17 cellular contexts compared by ENCODE assay signal in the genomic region with DNA sequence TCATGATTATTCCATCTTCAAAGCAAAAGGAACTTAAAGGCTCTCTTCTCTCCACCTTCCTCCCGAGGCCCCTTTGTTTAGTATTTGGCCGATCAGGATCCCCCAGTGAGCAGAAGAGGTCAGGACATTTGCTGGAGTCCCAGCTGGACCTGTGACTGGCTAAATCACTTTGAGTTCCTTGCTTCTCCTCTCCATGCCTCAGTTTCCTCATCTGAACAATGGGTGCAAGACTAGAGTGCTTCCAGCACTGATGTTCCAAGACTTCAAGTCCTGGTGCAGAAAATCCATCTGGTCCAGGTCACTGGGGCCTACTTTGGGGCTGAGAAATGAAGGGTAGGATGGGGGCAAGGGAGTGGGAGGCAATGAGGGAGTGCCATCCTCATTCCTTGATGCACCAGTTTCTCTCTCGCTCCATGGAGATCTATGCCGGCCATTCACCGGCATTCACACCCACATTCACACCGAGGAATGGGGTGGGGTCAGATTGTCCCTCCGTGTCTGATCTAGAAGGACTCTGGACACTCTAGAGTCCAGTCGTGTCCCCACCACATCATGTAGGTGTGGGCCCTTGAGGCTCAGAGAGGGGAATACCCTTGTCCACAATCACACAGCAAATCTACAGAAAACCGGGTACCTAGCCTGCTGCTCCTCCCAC. TPM values are rescaled to one million over a fixed set of nuclear protein-coding genes. Genes with fewer than 3 reads are reported as not detected.
DNase-seq lines count a peak whose midpoint lies in the region; TF ChIP-seq lines count a peak whose summit lies in the region.
"Had no signal": no experiment of that assay in that cellular context is flagged by ENCODE, and none has a peak within 500 bp of the region (broad histone marks: within the 10 kb centered on the region; RNA-seq: fewer than 3 reads in every experiment).

No MANE protein-coding gene starts in this region.

- peaks cover 60% of the 10 kb centered on the region for H3K4me1 Mint-ChIP-seq in type B pancreatic cell (ENCODE audit: unreplicated experiment)

- intact Hi-C loops in breast epithelium (cut with DNase I; ENCODE audit: low total_unique reads) = no loop called here
- intact Hi-C loops in mammary epithelial cell (cut with micrococcal nuclease) = no loop called here

- no peaks in the 10 kb centered on the region for H3K9me3 ChIP-seq in breast epithelium
- no peaks in the 10 kb centered on the region for H3K9me3 ChIP-seq in mammary epithelial cell (replicated peaks; ENCODE audit: insufficient read depth, low read length)
- no peaks in the 10 kb centered on the region for H3K9me3 ChIP-seq in fibroblast of lung (ENCODE audit: control insufficient read depth, insufficient read depth, low read depth, low read length)
- no peaks in the 10 kb centered on the region for H3K9me3 ChIP-seq in osteoblast (ENCODE audit: low read depth, low read length)

- no peak overlapping the region for H2AFZ ChIP-seq in mammary epithelial cell (ENCODE audit: low read depth, low read length)
- H2AFZ ChIP-seq in fibroblast of lung (ENCODE audit: low read length) = no peak overlapping the region
- H2AFZ ChIP-seq in osteoblast (ENCODE audit: low read length) = no peak overlapping the region

- CTCF ChIA-PET in mammary epithelial cell (lab: Charles Lee; ENCODE audit: low non-redundant PET) = no interaction called here

- peak overlapping the region; percentile 41 for H3K27ac Mint-ChIP-seq in type B pancreatic cell

- no peak for TF ChIP-seq POLR2A in breast epithelium (IDR thresholded peaks at IDR 0.05)

- H3K9me3 Mint-ChIP-seq in type B pancreatic cell = no peaks in the 10 kb centered on the region

- H3K27me3 Mint-ChIP-seq in type B pancreatic cell = no peaks in the 10 kb centered on the region

- H3K4me2 ChIP-seq in mammary epithelial cell (ENCODE audit: insufficient read depth, low read depth, low read length) (no peak overlapping the region), fibroblast of lung (ENCODE audit: extremely low read depth, insufficient read depth, low read length) (peak overlapping the region; percentile 83), osteoblast (ENCODE audit: insufficient read depth, low read length) (peak overlapping the region; percentile 38)

- H3K79me2 ChIP-seq in mammary epithelial cell (ENCODE audit: insufficient read depth, low read length) (no peaks in the 10 kb centered on the region), fibroblast of lung (ENCODE audit: control insufficient read depth, insufficient read depth, low read length) (peaks cover 64% of the 10 kb centered on the region), osteoblast (ENCODE audit: insufficient read depth, low read length) (peaks cover 91% of the 10 kb centered on the region)

- H3K27me3 ChIP-seq in breast epithelium (no peaks in the 10 kb centered on the region), mammary epithelial cell (ENCODE audit: insufficient read depth, low read length) (no peaks in the 10 kb centered on the region), fibroblast of lung (ENCODE audit: control insufficient read depth, insufficient read depth, low read length) (no peaks in the 10 kb centered on the region), osteoblast (ENCODE audit: insufficient read depth, low read length) (no peaks in the 10 kb centered on the region)

- DNase-seq in breast epithelium (ENCODE audit: low spot score in 2 of 2) = no peak
- no peak for DNase-seq in mammary epithelial cell
- no peak for DNase-seq in fibroblast of lung (ENCODE audit: low read depth in 2 of 2)
- DNase-seq in osteoblast (ENCODE audit: insufficient read length, low spot score, missing footprints) = no peak
- DNase-seq in type B pancreatic cell (ENCODE audit: extremely low spot score, unreplicated experiment) = no peak
- no peak for DNase-seq in middle frontal gyrus (ENCODE audit: extremely low spot score, low spot score)
- DNase-seq in NCI-H1436 (lab: John Stamatoyannopoulos, UW) = no peak
- no peak for DNase-seq in HuH-7 (ENCODE audit: low spot score)
- DNase-seq: 8988T, activated gamma-delta T cell, head of caudate nucleus, NCI-H1694 treated with DMSO at 0.1 percent for 48 hours, occipital lobe had no signal

- WGBS in mammary epithelial cell (ENCODE audit: low coverage, missing lambda C conversion rate) = 14% methylated on average over 6 of the region's 9 CpGs

- H4K20me1 ChIP-seq in mammary epithelial cell (ENCODE audit: insufficient read depth, low read length) = no peaks in the 10 kb centered on the region
- no peaks in the 10 kb centered on the region for H4K20me1 ChIP-seq in fibroblast of lung (ENCODE audit: control insufficient read depth, extremely low read depth, insufficient read depth, low read length)
- H4K20me1 ChIP-seq in osteoblast (ENCODE audit: insufficient read depth, low read length) = peaks cover 85% of the 10 kb centered on the region

- H3K4me3 ChIP-seq in breast epithelium (peak overlapping the region in 1 of 3 donors; percentile 76), mammary epithelial cell (replicated peaks in 1 of 3; ENCODE audit: insufficient read depth in 1 of 3, low read depth in 2 of 3, low read length in 3 of 3) (no peak overlapping the region), fibroblast of lung (replicated peaks in 1 of 4; ENCODE audit: control extremely low read depth in 1 of 4, insufficient read depth in 1 of 4, low read depth in 3 of 4, low read length in 4 of 4) (peak overlapping the region in 1 of 4 experiments; percentile 3), osteoblast (ENCODE audit: insufficient read depth, low read length) (no peak overlapping the region)

- H3K36me3 Mint-ChIP-seq in type B pancreatic cell = no peaks in the 10 kb centered on the region

- dilution Hi-C loops in mammary epithelial cell (cut with HindIII; ENCODE audit: low sequenced_read_pairs) = no loop called here

- H3K27ac ChIP-seq in breast epithelium (peak overlapping the region; percentile 69 to 92), mammary epithelial cell (ENCODE audit: insufficient read depth, low read depth, low read length) (no peak overlapping the region), fibroblast of lung (ENCODE audit: insufficient read depth, low read length) (peak overlapping the region; percentile 92), osteoblast (ENCODE audit: low read depth, low read length) (peak overlapping the region; percentile 92)
- H3K27ac ChIP-seq: VCaP had no signal

- H3K9ac ChIP-seq in mammary epithelial cell (ENCODE audit: insufficient read depth, low read length) = no peak overlapping the region
- H3K9ac ChIP-seq in fibroblast of lung (ENCODE audit: insufficient read depth, low read length) = peak overlapping the region; percentile 30

- in situ Hi-C loops in mammary epithelial cell (cut with MboI; ENCODE audit: low sequenced_read_pairs in 2 of 2) = no loop called here

- peak overlapping the region; percentile 64 for H3K4me3 Mint-ChIP-seq in type B pancreatic cell

- TF ChIP-seq CTCF in breast epithelium (IDR thresholded peaks at IDR 0.05) (no peak), mammary epithelial cell (conservative IDR thresholded peaks at IDR 0.05 in 1 of 2, IDR thresholded peaks at IDR 0.05 in 1 of 2; ENCODE audit: extremely low read depth in 1 of 2, insufficient read depth in 1 of 2, low read depth in 1 of 2, low read length in 2 of 2) (no peak), fibroblast of lung (conservative IDR thresholded peaks at IDR 0.05 in 1 of 2, IDR thresholded peaks at IDR 0.05 in 1 of 2; ENCODE audit: low read depth in 1 of 2, low read length in 2 of 2) (no peak), osteoblast (IDR thresholded peaks at IDR 0.05; ENCODE audit: extremely low read depth, low read depth, low read length) (no peak), type B pancreatic cell (conservative IDR thresholded peaks at IDR 0.05) (no peak)

- H3K4me1 ChIP-seq in breast epithelium (peaks cover 0 to 24% of the 10 kb centered on the region in 2 donors), mammary epithelial cell (ENCODE audit: insufficient read depth, low read length) (no peaks in the 10 kb centered on the region), fibroblast of lung (ENCODE audit: control insufficient read depth, extremely low read depth, insufficient read depth, low read length) (peaks cover 77% of the 10 kb centered on the region), osteoblast (ENCODE audit: insufficient read depth, low read length) (peaks cover 92% of the 10 kb centered on the region)

- H3K36me3 ChIP-seq in breast epithelium (no peaks in the 10 kb centered on the region), mammary epithelial cell (ENCODE audit: insufficient read depth, low read length) (no peaks in the 10 kb centered on the region), fibroblast of lung (ENCODE audit: control insufficient read depth, insufficient read depth, low read length) (peaks cover 10% of the 10 kb centered on the region), osteoblast (ENCODE audit: insufficient read depth, low read length) (peaks cover 97% of the 10 kb centered on the region)

- no TSS peak for BruUV-seq in mammary epithelial cell (replicated peaks; lab: Mats Ljungman, UMichigan)

RNA-seq across cellular contexts. Expression of a gene that starts 38.7 kb away (rescaled TPM):
- total RNA-seq in breast epithelium (1 to 10 TPM in 2 of 3 donors, under 1 TPM in 1; 0.64 to 5.6 (median 5.4) TPM), mammary epithelial cell (under 1 TPM in 1 of 2 donors, not detected in 1; 0.50 TPM), fibroblast of lung (not detected in 2 replicates), osteoblast (0.29 TPM in 1 of 2 replicates, not detected in the other), type B pancreatic cell (ENCODE audit: low replicate concordance) (0.46 TPM in 1 of 2 replicates, not detected in the other)
- polyA plus RNA-seq in mammary epithelial cell (not detected), fibroblast of lung (0.34 TPM in 1 of 2 replicates, not detected in the other)
- polyA minus RNA-seq in mammary epithelial cell (not detected), fibroblast of lung (ENCODE audit: low replicate concordance) (not detected in 2 replicates)
- not detected in 2 replicates for polyA plus RNA-seq in fibroblast of lung (2012)
- total RNA-seq: NCI-H460, occipital lobe, OCI-LY7, ureter had no signal

RNA-seq across cellular contexts. Expression of a gene that starts 60.0 kb away (rescaled TPM):
- total RNA-seq in breast epithelium (1 to 10 TPM; 3.2 to 6.6 (median 5.2) TPM), mammary epithelial cell (10 to 100 TPM in 1 of 2 donors, 1 to 10 TPM in 1; 6.8 to 10.2 TPM), fibroblast of lung (4.9 and 7.6 TPM in 2 replicates), osteoblast (4.3 and 4.7 TPM in 2 replicates), type B pancreatic cell (ENCODE audit: low replicate concordance) (8.2 and 18.5 TPM in 2 replicates)
- polyA plus RNA-seq in mammary epithelial cell (17.2 TPM), fibroblast of lung (9.1 and 11.3 TPM in 2 replicates)
- polyA minus RNA-seq in mammary epithelial cell (7.8 TPM), fibroblast of lung (ENCODE audit: low replicate concordance) (12.6 and 15.1 TPM in 2 replicates)
- polyA plus RNA-seq in fibroblast of lung (2012) = 7.1 and 9.4 TPM in 2 replicates
